1 cellular context compared by ENCODE assay signal in the genomic region with DNA sequence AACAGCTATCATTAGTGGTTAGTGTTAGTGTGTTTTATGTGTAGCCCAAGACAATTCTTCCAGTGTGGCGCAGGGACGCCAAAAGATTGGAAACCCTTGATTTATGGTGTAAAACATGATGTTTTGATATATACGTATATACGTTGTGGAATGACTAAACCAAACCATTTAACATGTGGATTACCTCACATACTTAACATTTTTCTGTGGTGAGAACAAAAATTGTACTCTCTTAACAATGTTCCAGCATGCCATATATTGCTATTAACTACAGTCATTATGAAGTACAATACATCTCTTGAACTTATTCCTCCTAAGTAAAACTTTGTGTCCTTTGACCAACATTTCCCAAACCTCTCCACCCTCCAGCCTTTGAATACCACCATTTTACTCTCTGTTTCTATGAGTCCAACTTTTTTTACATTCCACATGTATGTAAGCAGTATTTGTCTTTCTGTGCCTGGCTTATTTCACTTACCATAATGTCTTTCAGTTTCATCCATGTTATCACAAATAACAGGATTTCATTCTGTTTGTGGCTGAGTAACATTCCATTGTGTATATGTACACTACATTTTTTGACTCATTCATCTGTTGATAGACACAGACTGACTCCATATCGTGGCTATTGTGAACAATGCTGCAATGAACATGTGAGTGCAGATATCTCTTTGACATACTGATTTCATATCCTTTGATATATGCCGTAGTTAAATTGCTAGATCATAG.
TF ChIP-seq lines count a peak whose summit lies in the region.

No MANE protein-coding gene starts in this region.

TF ChIP-seq in SK-N-SH, 30 proteins besides CTCF, POLR2A, EP300 and RAD21 (continued from another document):
- TF ChIP-seq, protein P1, sequence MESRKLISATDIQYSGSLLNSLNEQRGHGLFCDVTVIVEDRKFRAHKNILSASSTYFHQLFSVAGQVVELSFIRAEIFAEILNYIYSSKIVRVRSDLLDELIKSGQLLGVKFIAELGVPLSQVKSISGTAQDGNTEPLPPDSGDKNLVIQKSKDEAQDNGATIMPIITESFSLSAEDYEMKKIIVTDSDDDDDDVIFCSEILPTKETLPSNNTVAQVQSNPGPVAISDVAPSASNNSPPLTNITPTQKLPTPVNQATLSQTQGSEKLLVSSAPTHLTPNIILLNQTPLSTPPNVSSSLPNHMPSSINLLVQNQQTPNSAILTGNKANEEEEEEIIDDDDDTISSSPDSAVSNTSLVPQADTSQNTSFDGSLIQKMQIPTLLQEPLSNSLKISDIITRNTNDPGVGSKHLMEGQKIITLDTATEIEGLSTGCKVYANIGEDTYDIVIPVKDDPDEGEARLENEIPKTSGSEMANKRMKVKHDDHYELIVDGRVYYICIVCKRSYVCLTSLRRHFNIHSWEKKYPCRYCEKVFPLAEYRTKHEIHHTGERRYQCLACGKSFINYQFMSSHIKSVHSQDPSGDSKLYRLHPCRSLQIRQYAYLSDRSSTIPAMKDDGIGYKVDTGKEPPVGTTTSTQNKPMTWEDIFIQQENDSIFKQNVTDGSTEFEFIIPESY (IDR thresholded peaks at IDR 0.05; ENCODE audit: borderline replicate concordance, low read depth): no peak
- TF ChIP-seq RXRA (IDR thresholded peaks at IDR 0.05; ENCODE audit: borderline replicate concordance, low read depth) (0 out of 2 replicates have a peak, but pooled peaks have one; percentile 23), EZH2phosphoT487 (IDR thresholded peaks at IDR 0.05; ENCODE audit: borderline replicate concordance, low read depth) (no peak), TEAD4 (IDR thresholded peaks at IDR 0.05; ENCODE audit: borderline replicate concordance, insufficient read depth) (peak; percentile 62; the same call in 1 of the 2 replicates), NFIC (IDR thresholded peaks at IDR 0.05; ENCODE audit: borderline replicate concordance) (no peak; the same call in 1 of the 2 replicates), NRF1 (IDR thresholded peaks at IDR 0.05; ENCODE audit: low read depth, low read length) (no peak), GATA2 (CRISPR knock-in tag; IDR thresholded peaks at IDR 0.05) (no peak), YY1 (IDR thresholded peaks at IDR 0.05; ENCODE audit: low read depth) (no peak), FOSL2 (IDR thresholded peaks at IDR 0.05; ENCODE audit: borderline replicate concordance, low read depth) (peak; percentile 40; the same call in 1 of the 2 replicates), RFX5 (IDR thresholded peaks at IDR 0.05; ENCODE audit: low read length) (no peak), FOXM1 (IDR thresholded peaks at IDR 0.05; ENCODE audit: low read depth) (no peak), MEF2A (IDR thresholded peaks at IDR 0.05; ENCODE audit: borderline replicate concordance, low read depth) (no peak), TAF1 (IDR thresholded peaks at IDR 0.05; ENCODE audit: borderline replicate concordance, low read depth, low read length) (no peak), ELF1 (IDR thresholded peaks at IDR 0.05) (no peak), POLR2AphosphoS5 (IDR thresholded peaks at IDR 0.05; ENCODE audit: low read depth, low read length) (no peak), SMC3 (IDR thresholded peaks at IDR 0.05; ENCODE audit: low read depth, low read length) (no peak), FOXJ3 (CRISPR knock-in tag; IDR thresholded peaks at IDR 0.05) (no peak), MXI1 (IDR thresholded peaks at IDR 0.05; ENCODE audit: low read depth, low read length) (no peak), TCF12 (IDR thresholded peaks at IDR 0.05) (no peak; the same call in 1 of the 2 replicates), RCOR1 (IDR thresholded peaks at IDR 0.05; ENCODE audit: low read length) (no peak), CHD2 (IDR thresholded peaks at IDR 0.05; ENCODE audit: low read length, partially characterized antibody) (no peak), JUND (IDR thresholded peaks at IDR 0.05) (peak; percentile 57), GABPA (IDR thresholded peaks at IDR 0.05; ENCODE audit: low read depth) (no peak)
- TF ChIP-seq, protein P2, sequence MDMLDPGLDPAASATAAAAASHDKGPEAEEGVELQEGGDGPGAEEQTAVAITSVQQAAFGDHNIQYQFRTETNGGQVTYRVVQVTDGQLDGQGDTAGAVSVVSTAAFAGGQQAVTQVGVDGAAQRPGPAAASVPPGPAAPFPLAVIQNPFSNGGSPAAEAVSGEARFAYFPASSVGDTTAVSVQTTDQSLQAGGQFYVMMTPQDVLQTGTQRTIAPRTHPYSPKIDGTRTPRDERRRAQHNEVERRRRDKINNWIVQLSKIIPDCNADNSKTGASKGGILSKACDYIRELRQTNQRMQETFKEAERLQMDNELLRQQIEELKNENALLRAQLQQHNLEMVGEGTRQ (IDR thresholded peaks at IDR 0.05; ENCODE audit: borderline replicate concordance, low read depth, low read length): no peak
- TF ChIP-seq, protein P3, sequence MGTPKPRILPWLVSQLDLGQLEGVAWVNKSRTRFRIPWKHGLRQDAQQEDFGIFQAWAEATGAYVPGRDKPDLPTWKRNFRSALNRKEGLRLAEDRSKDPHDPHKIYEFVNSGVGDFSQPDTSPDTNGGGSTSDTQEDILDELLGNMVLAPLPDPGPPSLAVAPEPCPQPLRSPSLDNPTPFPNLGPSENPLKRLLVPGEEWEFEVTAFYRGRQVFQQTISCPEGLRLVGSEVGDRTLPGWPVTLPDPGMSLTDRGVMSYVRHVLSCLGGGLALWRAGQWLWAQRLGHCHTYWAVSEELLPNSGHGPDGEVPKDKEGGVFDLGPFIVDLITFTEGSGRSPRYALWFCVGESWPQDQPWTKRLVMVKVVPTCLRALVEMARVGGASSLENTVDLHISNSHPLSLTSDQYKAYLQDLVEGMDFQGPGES (IDR thresholded peaks at IDR 0.05; ENCODE audit: low read depth, low read length): no peak
- TF ChIP-seq, protein P4, sequence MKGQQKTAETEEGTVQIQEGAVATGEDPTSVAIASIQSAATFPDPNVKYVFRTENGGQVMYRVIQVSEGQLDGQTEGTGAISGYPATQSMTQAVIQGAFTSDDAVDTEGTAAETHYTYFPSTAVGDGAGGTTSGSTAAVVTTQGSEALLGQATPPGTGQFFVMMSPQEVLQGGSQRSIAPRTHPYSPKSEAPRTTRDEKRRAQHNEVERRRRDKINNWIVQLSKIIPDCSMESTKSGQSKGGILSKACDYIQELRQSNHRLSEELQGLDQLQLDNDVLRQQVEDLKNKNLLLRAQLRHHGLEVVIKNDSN (IDR thresholded peaks at IDR 0.05; ENCODE audit: borderline replicate concordance, low read depth): no peak
- TF ChIP-seq, protein P5, sequence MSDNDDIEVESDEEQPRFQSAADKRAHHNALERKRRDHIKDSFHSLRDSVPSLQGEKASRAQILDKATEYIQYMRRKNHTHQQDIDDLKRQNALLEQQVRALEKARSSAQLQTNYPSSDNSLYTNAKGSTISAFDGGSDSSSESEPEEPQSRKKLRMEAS (IDR thresholded peaks at IDR 0.05; ENCODE audit: low read depth): 0 out of 2 replicates have a peak, but pooled peaks have one; percentile 10
- TF ChIP-seq, protein P6, sequence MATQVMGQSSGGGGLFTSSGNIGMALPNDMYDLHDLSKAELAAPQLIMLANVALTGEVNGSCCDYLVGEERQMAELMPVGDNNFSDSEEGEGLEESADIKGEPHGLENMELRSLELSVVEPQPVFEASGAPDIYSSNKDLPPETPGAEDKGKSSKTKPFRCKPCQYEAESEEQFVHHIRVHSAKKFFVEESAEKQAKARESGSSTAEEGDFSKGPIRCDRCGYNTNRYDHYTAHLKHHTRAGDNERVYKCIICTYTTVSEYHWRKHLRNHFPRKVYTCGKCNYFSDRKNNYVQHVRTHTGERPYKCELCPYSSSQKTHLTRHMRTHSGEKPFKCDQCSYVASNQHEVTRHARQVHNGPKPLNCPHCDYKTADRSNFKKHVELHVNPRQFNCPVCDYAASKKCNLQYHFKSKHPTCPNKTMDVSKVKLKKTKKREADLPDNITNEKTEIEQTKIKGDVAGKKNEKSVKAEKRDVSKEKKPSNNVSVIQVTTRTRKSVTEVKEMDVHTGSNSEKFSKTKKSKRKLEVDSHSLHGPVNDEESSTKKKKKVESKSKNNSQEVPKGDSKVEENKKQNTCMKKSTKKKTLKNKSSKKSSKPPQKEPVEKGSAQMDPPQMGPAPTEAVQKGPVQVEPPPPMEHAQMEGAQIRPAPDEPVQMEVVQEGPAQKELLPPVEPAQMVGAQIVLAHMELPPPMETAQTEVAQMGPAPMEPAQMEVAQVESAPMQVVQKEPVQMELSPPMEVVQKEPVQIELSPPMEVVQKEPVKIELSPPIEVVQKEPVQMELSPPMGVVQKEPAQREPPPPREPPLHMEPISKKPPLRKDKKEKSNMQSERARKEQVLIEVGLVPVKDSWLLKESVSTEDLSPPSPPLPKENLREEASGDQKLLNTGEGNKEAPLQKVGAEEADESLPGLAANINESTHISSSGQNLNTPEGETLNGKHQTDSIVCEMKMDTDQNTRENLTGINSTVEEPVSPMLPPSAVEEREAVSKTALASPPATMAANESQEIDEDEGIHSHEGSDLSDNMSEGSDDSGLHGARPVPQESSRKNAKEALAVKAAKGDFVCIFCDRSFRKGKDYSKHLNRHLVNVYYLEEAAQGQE (IDR thresholded peaks at IDR 0.05; ENCODE audit: low read depth, low read length): no peak
